ENCODE assay signal across 9 cellular contexts in genomic region chr1:219660666-219661463, GRCh38. TPM values are rescaled to one million over a fixed set of nuclear protein-coding genes. Genes with fewer than 3 reads are reported as not detected.
A peak's percentile ranks its signal among the peaks of the same experiment; 100 is the strongest.
DNase-seq lines count a peak whose midpoint lies in the region; TF ChIP-seq lines count a peak whose summit lies in the region.
"Had no signal": no experiment of that assay in that cellular context is flagged by ENCODE, and none has a peak within 500 bp of the region (broad histone marks: within the 10 kb centered on the region; RNA-seq: fewer than 3 reads in every experiment).

No MANE protein-coding gene starts in this region.

- H3K27ac Mint-ChIP-seq in activated CD4-positive, alpha-beta memory T cell treated with anti-CD3 and anti-CD28 coated beads for 36 hours = no peak overlapping the region
- no peak overlapping the region for H3K27ac Mint-ChIP-seq in neural progenitor cell

- no peaks in the 10 kb centered on the region for H3K9me3 Mint-ChIP-seq in activated CD4-positive, alpha-beta memory T cell treated with anti-CD3 and anti-CD28 coated beads for 36 hours
- no peaks in the 10 kb centered on the region for H3K9me3 Mint-ChIP-seq in neural progenitor cell

- no peaks in the 10 kb centered on the region for H3K36me3 ChIP-seq in HEK293 (ENCODE audit: control insufficient read depth in 2 of 2, insufficient read depth in 1 of 2, low read length in 2 of 2)
- H3K36me3 ChIP-seq in neural progenitor cell = no peaks in the 10 kb centered on the region
- H3K36me3 ChIP-seq: BLaER1 had no signal

- no peak overlapping the region for H3K9ac ChIP-seq in neural progenitor cell
- H3K9ac ChIP-seq: BLaER1 had no signal

- intact Hi-C loops in activated CD4-positive, alpha-beta memory T cell treated with anti-CD3 and anti-CD28 coated beads for 36 hours (cut with micrococcal nuclease) = loop anchor here (5.0 kb wide), 2 partner anchors 459 to 1329 kb away; no protein-coding TSS in a partner anchor

- no peaks in the 10 kb centered on the region for H3F3A ChIP-seq in neural progenitor cell (ENCODE audit: low read depth)

- DNase-seq in DMS 273 (lab: John Stamatoyannopoulos, UW; ENCODE audit: unreplicated experiment) (peak; percentile 34), DMS 273 treated with DMSO at 0.1 percent for 48 hours (lab: John Stamatoyannopoulos, UW) (no peak), MV-4-11 (lab: John Stamatoyannopoulos, UW) (peak; percentile 84), foreskin melanocyte (peak; percentile 89), neural progenitor cell (ENCODE audit: low spot score) (peak; percentile 92), NCI-H1436 (lab: John Stamatoyannopoulos, UW) (no peak)
- peak; percentile 62 for DNase-seq in activated CD4-positive, alpha-beta memory T cell treated with anti-CD3 and anti-CD28 coated beads for 36 hours

- peak overlapping the region; percentile 8; the same call in 1 of the 2 replicates for H3K4me3 ChIP-seq in HEK293 (ENCODE audit: low read depth, low read length)
- peak overlapping the region; percentile 35 for H3K4me3 ChIP-seq in neural progenitor cell
- H3K4me3 ChIP-seq: BLaER1 had no signal

- H3K27me3 ChIP-seq in neural progenitor cell = no peaks in the 10 kb centered on the region
- H3K27me3 ChIP-seq: BLaER1 had no signal

- H3K36me3 Mint-ChIP-seq in activated CD4-positive, alpha-beta memory T cell treated with anti-CD3 and anti-CD28 coated beads for 36 hours = no peaks in the 10 kb centered on the region
- no peaks in the 10 kb centered on the region for H3K36me3 Mint-ChIP-seq in neural progenitor cell

- peaks cover 3% of the 10 kb centered on the region for H3K4me1 Mint-ChIP-seq in activated CD4-positive, alpha-beta memory T cell treated with anti-CD3 and anti-CD28 coated beads for 36 hours (ENCODE audit: low read depth)
- peaks cover 15% of the 10 kb centered on the region for H3K4me1 Mint-ChIP-seq in neural progenitor cell

- H3K4me1 ChIP-seq in HEK293 (ENCODE audit: control insufficient read depth, insufficient read depth, low read length) = no peaks in the 10 kb centered on the region
- peaks cover 12% of the 10 kb centered on the region for H3K4me1 ChIP-seq in neural progenitor cell
- H3K4me1 ChIP-seq: BLaER1 had no signal

- TF ChIP-seq CTCF in HEK293 (tag by site-specific recombination; IDR thresholded peaks at IDR 0.05) = no peak; the same call in 1 of the 2 replicates
- peak; percentile 98 for TF ChIP-seq CTCF in neural progenitor cell (IDR thresholded peaks at IDR 0.05)

- CTCF ChIA-PET in HEK293 (lab: Yijun Ruan, JAX) = interaction anchor here (0.6 to 2.0 kb wide), 10 partner anchors 11 to 1312 kb away, joined by 3 to 7 read pairs (median 3); no protein-coding TSS in a partner anchor
- CTCF ChIA-PET in activated CD4-positive, alpha-beta memory T cell treated with anti-CD3 and anti-CD28 coated beads for 36 hours (lab: Charles Lee) = interaction anchor here (0.6 to 1.0 kb wide), 2 partner anchors 12 to 408 kb away, joined by 3 read pairs; no protein-coding TSS in a partner anchor

- no peak overlapping the region for H3K27ac ChIP-seq in HEK293 (ENCODE audit: extremely low read depth, low read depth, low read length)
- H3K27ac ChIP-seq in neural progenitor cell = no peak overlapping the region
- H3K27ac ChIP-seq: BLaER1 had no signal

- no peaks in the 10 kb centered on the region for H4K20me1 ChIP-seq in neural progenitor cell (ENCODE audit: low read depth)
- H4K20me1 ChIP-seq: BLaER1 had no signal

- no peaks in the 10 kb centered on the region for H3K9me3 ChIP-seq in HEK293 (ENCODE audit: control insufficient read depth, insufficient read depth, low read depth, low read length)
- H3K9me3 ChIP-seq in neural progenitor cell (ENCODE audit: low read depth) = no peaks in the 10 kb centered on the region
- H3K9me3 ChIP-seq: BLaER1 had no signal

- H2AFZ ChIP-seq in neural progenitor cell (replicated peaks) = peak overlapping the region; percentile 92

- H3K4me2 ChIP-seq in neural progenitor cell = peak overlapping the region; percentile 73
- H3K4me2 ChIP-seq: BLaER1 had no signal

- no peaks in the 10 kb centered on the region for H3K79me2 ChIP-seq in neural progenitor cell (ENCODE audit: low read depth)

- H3K27me3 Mint-ChIP-seq in activated CD4-positive, alpha-beta memory T cell treated with anti-CD3 and anti-CD28 coated beads for 36 hours = peaks cover 12% of the 10 kb centered on the region
- H3K27me3 Mint-ChIP-seq in neural progenitor cell (ENCODE audit: insufficient read depth, low read depth) = peaks cover 2% of the 10 kb centered on the region

- H3K4me3 Mint-ChIP-seq in activated CD4-positive, alpha-beta memory T cell treated with anti-CD3 and anti-CD28 coated beads for 36 hours = no peak overlapping the region
- H3K4me3 Mint-ChIP-seq in neural progenitor cell = peak overlapping the region; percentile 57

- POLR2A ChIA-PET in HEK293 (lab: Yijun Ruan, JAX) = no interaction called here
- POLR2A ChIA-PET in activated CD4-positive, alpha-beta memory T cell treated with anti-CD3 and anti-CD28 coated beads for 36 hours (lab: Charles Lee) = no interaction called here

TF ChIP-seq in HEK293, 187 proteins besides CTCF, POLR2A, EP300 and RAD21 (continues in another document):
- TF ChIP-seq ZNF555 (tag by site-specific recombination; conservative IDR thresholded peaks at IDR 0.05) = no peak
- peak; percentile 51; the same call in 1 of the 2 replicates for TF ChIP-seq ZNF18 (tag by site-specific recombination; IDR thresholded peaks at IDR 0.05)
- peak; percentile 60 for TF ChIP-seq PRDM10 (tag by site-specific recombination; IDR thresholded peaks at IDR 0.05)
- TF ChIP-seq PATZ1 (tag by site-specific recombination; IDR thresholded peaks at IDR 0.05) = peak; percentile 26; the same call in 1 of the 2 replicates

RNA-seq across cellular contexts. Expression of gene ZC3H11B, which starts 48.0 kb away (rescaled TPM):
- total RNA-seq in activated CD4-positive, alpha-beta memory T cell treated with anti-CD3 and anti-CD28 coated beads for 36 hours = under 1 TPM; 0.17 to 0.19 TPM
- not detected in 2 replicates for total RNA-seq in neural progenitor cell (ENCODE audit: low replicate concordance)

Comparison
In these comparisons a context has a peak if more than half of its experiments do, and no peak if none do; other contexts are left out.
1. DNase-seq: peak in DMS 273 (single experiment), MV-4-11 (single experiment), activated CD4-positive, alpha-beta memory T cell treated with anti-CD3 and anti-CD28 coated beads for 36 hours (single experiment), foreskin melanocyte (single experiment) and neural progenitor cell (single experiment); none in DMS 273 treated with DMSO at 0.1 percent for 48 hours (single experiment) and NCI-H1436 (single experiment).